Comparison of ENCODE assay signal across 8 cellular contexts in the genomic region with DNA sequence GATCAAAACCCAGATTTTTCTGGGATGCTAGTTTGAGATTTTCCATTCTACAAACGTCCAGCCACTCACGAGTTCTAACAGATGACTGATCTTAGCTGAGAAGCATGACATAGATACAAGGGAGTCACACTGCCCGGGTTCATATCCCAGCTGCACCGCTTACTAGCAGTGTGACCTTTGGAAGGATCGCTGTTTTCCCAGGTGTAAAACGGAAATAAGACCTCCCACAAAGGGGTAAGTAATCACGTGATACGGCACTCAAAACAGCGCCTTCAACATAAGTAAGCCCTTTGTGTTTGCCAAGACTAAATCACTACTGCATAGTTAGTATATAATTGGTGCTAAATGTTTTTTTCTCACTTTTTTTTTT. TPM values are rescaled to one million over a fixed set of nuclear protein-coding genes. Genes with fewer than 3 reads are reported as not detected.
A peak's percentile ranks its signal among the peaks of the same experiment; 100 is the strongest.
DNase-seq lines count a peak whose midpoint lies in the region; ATAC-seq, FAIRE-seq and TF ChIP-seq lines count a peak whose summit lies in the region.

No MANE protein-coding gene starts in this region.

- in situ Hi-C loops in Panc1 (cut with HindIII; ENCODE audit: low pct_unique_long_range_greater_than_20kb, low sequenced_read_pairs): no loop called here
- in situ Hi-C loops in K562 (cut with MboI): no loop called here

- peaks cover 34% of the 10 kb centered on the region for H3K79me2 ChIP-seq in K562 (ENCODE audit: control insufficient read depth, insufficient read depth, low read length)

- peak; percentile 44 for DNase-seq in A673 (ENCODE audit: low spot score)
- peak; percentile 69 for DNase-seq in H7
- no peak for DNase-seq in Panc1 (ENCODE audit: low read depth, low spot score)
- peak; percentile 29 to 62 (median 49) for DNase-seq in K562 (ENCODE audit: extremely low read depth in 1 of 4, low spot score in 3 of 4)
- no peak for DNase-seq in left lung
- DNase-seq in stimulated activated naive CD8-positive, alpha-beta T cell treated with anti-CD3 and anti-CD28 coated beads, Interleukin-15, Interleukin-2, amounts not matched to agents 100 U/mL and 50 U/mL, for 24 hours: peak; percentile 44
- no peak for DNase-seq in omental fat pad (ENCODE audit: low spot score)

- CTCF ChIA-PET in A673 (lab: Charles Lee) (no interaction called here), Panc1 (lab: Charles Lee) (interaction anchor here (0.7 kb wide), 1 partner anchor 788 kb away, joined by 3 read pairs; no protein-coding TSS in a partner anchor), K562 (lab: Yijun Ruan, JAX; ENCODE audit: low intra/inter-chr PET ratio) (interaction anchor here (0.6 kb wide), 1 partner anchor 121 kb away, joined by 3 read pairs; no protein-coding TSS in a partner anchor)

- no peak for TF ChIP-seq RAD21 in K562 (CRISPR knock-in tag; conservative IDR thresholded peaks at IDR 0.05 in 1 of 2, IDR thresholded peaks at IDR 0.05 in 1 of 2)

- H3K4me2 ChIP-seq in K562 (ENCODE audit: insufficient read depth, low read length): peak overlapping the region; percentile 99

- H3K9me3 ChIP-seq in A673 (ENCODE audit: low read depth, low read length, poor library complexity, severe bottlenecking) (no peaks in the 10 kb centered on the region), Panc1 (ENCODE audit: control insufficient read depth, insufficient read depth, low read depth, low read length) (no peaks in the 10 kb centered on the region), K562 (replicated peaks; ENCODE audit: control insufficient read depth, insufficient read depth, low read depth, low read length) (no peaks in the 10 kb centered on the region), left lung (no peaks in the 10 kb centered on the region)

- H3K4me3 ChIP-seq in A673 (ENCODE audit: low read depth, low read length, poor library complexity, severe bottlenecking) (peak overlapping the region; percentile 77), H7 (ENCODE audit: insufficient read depth, low read depth, low read length) (peak overlapping the region; percentile 99), Panc1 (ENCODE audit: low read depth in 2 of 2, low read length in 2 of 2) (peak overlapping the region; percentile 81 to 99), K562 (peak overlapping the region; percentile 95), left lung (peak overlapping the region; percentile 84 to 92)

- H3K27me3 ChIP-seq in A673 (replicated peaks; ENCODE audit: insufficient read depth, low read depth, low read length, poor library complexity): no peaks in the 10 kb centered on the region
- no peaks in the 10 kb centered on the region for H3K27me3 ChIP-seq in H7 (ENCODE audit: control insufficient read depth, insufficient read depth, low read length)
- H3K27me3 ChIP-seq in Panc1 (ENCODE audit: control insufficient read depth, insufficient read depth, low read length): no peaks in the 10 kb centered on the region
- H3K27me3 ChIP-seq in K562 (ENCODE audit: control insufficient read depth in 2 of 2, insufficient read depth in 2 of 2, low read length in 2 of 2): peaks cover 0 to 3% of the 10 kb centered on the region in 2 experiments; a peak in 1 of 5 replicates
- H3K27me3 ChIP-seq in left lung: no peaks in the 10 kb centered on the region

- peaks cover 11% of the 10 kb centered on the region for H3K4me1 ChIP-seq in A673 (ENCODE audit: insufficient read depth, low read length, poor library complexity, severe bottlenecking)
- H3K4me1 ChIP-seq in Panc1 (ENCODE audit: control insufficient read depth, insufficient read depth, low read length): peaks cover 6% of the 10 kb centered on the region; the same call in 1 of the 2 replicates
- peaks cover 7 to 11% of the 10 kb centered on the region in 2 experiments; a peak in 4 of 5 replicates for H3K4me1 ChIP-seq in K562 (replicated peaks in 1 of 2; ENCODE audit: control insufficient read depth in 2 of 2, insufficient read depth in 2 of 2, low read length in 2 of 2)
- peaks cover 3 to 16% of the 10 kb centered on the region in 2 donors for H3K4me1 ChIP-seq in left lung

- peak; percentile 70 for FAIRE-seq in K562 (lab: Jason Lieb, UNC)

- BruUV-seq in A673 (replicated peaks; lab: Mats Ljungman, UMichigan): no TSS peak
- BruUV-seq in Panc1 (replicated peaks; lab: Mats Ljungman, UMichigan): TSS peak; percentile 99
- BruUV-seq in K562 (replicated peaks; lab: Mats Ljungman, UMichigan): TSS peak; percentile 94

- TF ChIP-seq EP300 in K562 (IDR thresholded peaks at IDR 0.05; ENCODE audit: low read length): no peak

- WGBS in K562 (ENCODE audit: insufficient coverage, low coverage, missing lambda C conversion rate): 5% methylated on average over 9 of the region's 9 CpGs

- no peak for TF ChIP-seq CTCF in A673 (conservative IDR thresholded peaks at IDR 0.05; ENCODE audit: low read depth, low read length)
- TF ChIP-seq CTCF in Panc1 (IDR thresholded peaks at IDR 0.05): no peak
- no peak for TF ChIP-seq CTCF in K562 (IDR thresholded peaks at IDR 0.05 in 2 of 3, conservative IDR thresholded peaks at IDR 0.05 in 1 of 3; ENCODE audit: insufficient read depth in 2 of 3, low read depth in 1 of 3, low read length in 3 of 3)
- TF ChIP-seq CTCF in left lung (IDR thresholded peaks at IDR 0.05): no peak
- TF ChIP-seq CTCF in omental fat pad (IDR thresholded peaks at IDR 0.05): no peak

- peak overlapping the region; percentile 94 for H2AFZ ChIP-seq in K562 (ENCODE audit: low read depth, low read length)

- no peaks in the 10 kb centered on the region for H4K20me1 ChIP-seq in K562 (replicated peaks; ENCODE audit: control insufficient read depth, insufficient read depth, low read length)

- H3K9me1 ChIP-seq in K562 (ENCODE audit: control insufficient read depth, insufficient read depth, low read length): no peaks in the 10 kb centered on the region

- POLR2A ChIA-PET in A673 (lab: Charles Lee; ENCODE audit: low non-redundant PET) (no interaction called here), Panc1 (lab: Charles Lee) (interaction anchor here (1.0 kb wide), 1 partner anchor 9 kb away, joined by 10 read pairs; no protein-coding TSS in a partner anchor), K562 (lab: Yijun Ruan, JAX) (interaction anchor here (0.6 to 1.4 kb wide), 9 partner anchors 9 to 283 kb away, joined by 3 to 6 read pairs (median 3); no protein-coding TSS in a partner anchor)

- no peak for ATAC-seq in Panc1
- peak; percentile 61 for ATAC-seq in K562
- peak; percentile 51 for ATAC-seq in left lung
- ATAC-seq in stimulated activated naive CD8-positive, alpha-beta T cell treated with anti-CD3 and anti-CD28 coated beads, Interleukin-15, Interleukin-2, amounts not matched to agents 100 U/mL and 50 U/mL, for 24 hours: peak; percentile 53
- ATAC-seq in HG03159 (IDR thresholded peaks at IDR 0.05; ENCODE audit: unreplicated experiment): no peak
- ATAC-seq in omental fat pad (ENCODE audit: low FRiP score): no peak

- H3K36me3 ChIP-seq in A673 (ENCODE audit: insufficient read depth, low read length, poor library complexity, severe bottlenecking) (peaks cover 16% of the 10 kb centered on the region), H7 (replicated peaks; ENCODE audit: control insufficient read depth, insufficient read depth, low read length) (peaks cover 7% of the 10 kb centered on the region), Panc1 (ENCODE audit: control insufficient read depth, insufficient read depth, low read length) (peaks cover 16% of the 10 kb centered on the region), K562 (ENCODE audit: control insufficient read depth, insufficient read depth, low read length) (peaks cover 27% of the 10 kb centered on the region), left lung (peaks cover 0 to 19% of the 10 kb centered on the region in 2 donors)

- no peak for TF ChIP-seq POLR2A in K562 (conservative IDR thresholded peaks at IDR 0.05)

- H3K27ac ChIP-seq in A673 (ENCODE audit: low read depth, low read length, poor library complexity, severe bottlenecking) (peak overlapping the region; percentile 79), Panc1 (ENCODE audit: low read length) (peak overlapping the region; percentile 92), K562 (ENCODE audit: extremely low read depth, low read depth, low read length) (peak overlapping the region; percentile 84), left lung (peak overlapping the region; percentile 74 to 77)

- peak overlapping the region; percentile 1 to 86; a peak in 3 of 4 replicates for H3K9ac ChIP-seq in K562 (ENCODE audit: insufficient read depth in 1 of 2, low read depth in 2 of 2, low read length in 2 of 2)

- intact Hi-C loops in A673 (cut with micrococcal nuclease; ENCODE audit: unreplicated experiment) (no loop called here), Panc1 (cut with micrococcal nuclease; ENCODE audit: unreplicated experiment) (no loop called here), K562 (cut with micrococcal nuclease) (loop anchor here (5.0 kb wide), 1 partner anchor 77 kb away; the partner anchor contains the start of gene PRDM4), left lung (cut with DNase I) (no loop called here)

TF ChIP-seq in K562, 482 proteins besides CTCF, POLR2A, EP300 and RAD21 (continues in another document):
- no peak for TF ChIP-seq ZNF232 (CRISPR knock-in tag; IDR thresholded peaks at IDR 0.05)

RNA-seq across cellular contexts. Expression of gene PWP1, which starts 0.6 kb away (rescaled TPM):
- total RNA-seq in A673 (2021) (74.7 and 77.7 TPM in 2 replicates), Panc1 (2021; ENCODE audit: unreplicated experiment) (61.7 TPM), K562 (2014; rRNA removed) (128 and 147 TPM in 2 replicates), K562 (2014; rRNA removed; fragmentation: Illumina TruSeq; extraction: Trizol) (96.3 and 105 TPM in 2 replicates), K562 (2015; rRNA removed; fragmentation: Illumina TruSeq; extraction: Trizol) (79.9 and 82.3 TPM in 2 replicates), K562 (2021) (61.6 and 62.0 TPM in 2 replicates), left lung (10 to 100 TPM; 22.8 to 29.9 TPM), omental fat pad (100 to 1,000 TPM in 3 of 4 donors, 10 to 100 TPM in 1; 76.1 to 187 (median 113) TPM)
- total RNA-seq in H7 (2014; rRNA removed; shearing (Covaris generic)): 62.1 and 65.9 TPM in 2 replicates
- polyA plus RNA-seq in Panc1 (2012; ENCODE audit: insufficient read length): 98.8 TPM
- 53.1 and 87.3 TPM in 2 replicates for total RNA-seq in K562 (2011; cell fraction: chromatin; rRNA removed; ENCODE audit: low replicate concordance)
- 27.2 and 28.4 TPM in 2 replicates for total RNA-seq in K562 (2011; cell fraction: nucleolus; rRNA removed)
- total RNA-seq in K562 (2011; cell fraction: nucleoplasm; rRNA removed): 25.3 and 37.4 TPM in 2 replicates
- polyA plus RNA-seq in K562 (2011; rRNA removed) (74.1 and 130 TPM in 2 replicates), K562 (2014; fragmentation: Illumina TruSeq; extraction: Trizol) (93.5 and 111 TPM in 2 replicates), K562 (2014; fragmentation: Nextera tagmentation; extraction: Ambion mirVana) (100 to 1,000 TPM; 267 to 401 TPM), K562 (2014; rRNA removed) (76.7 and 78.3 TPM in 2 replicates)
- polyA plus RNA-seq in K562 (2011; cell fraction: cytosol; rRNA removed): 42.2 and 78.7 TPM in 2 replicates
- 33.2 and 39.5 TPM in 2 replicates for polyA plus RNA-seq in K562 (2011; cell fraction: nucleus; rRNA removed)
- polyA plus RNA-seq in K562 (2012): 31.2 and 61.0 TPM in 2 replicates
- 107 and 157 TPM in 2 replicates for polyA minus RNA-seq in K562 (2011; rRNA and poly(A)+ RNA removed)
- polyA minus RNA-seq in K562 (2011; cell fraction: cytosol; rRNA and poly(A)+ RNA removed): 44.9 and 48.8 TPM in 2 replicates
- 21.3 and 33.4 TPM in 2 replicates for polyA minus RNA-seq in K562 (2011; cell fraction: nucleus; rRNA and poly(A)+ RNA removed)

Comparison
In these comparisons a context has a peak if more than half of its experiments do, and no peak if none do; other contexts are left out.
1. DNase-seq: peak in A673 (single experiment), H7 (single experiment), K562 (4 of 4) and stimulated activated naive CD8-positive, alpha-beta T cell treated with anti-CD3 and anti-CD28 coated beads, Interleukin-15, Interleukin-2, amounts not matched to agents 100 U/mL and 50 U/mL, for 24 hours (single experiment); none in Panc1 (single experiment), left lung (0 of 2) and omental fat pad (single experiment).
2. ATAC-seq: peak in K562 (single experiment), left lung (single experiment) and stimulated activated naive CD8-positive, alpha-beta T cell treated with anti-CD3 and anti-CD28 coated beads, Interleukin-15, Interleukin-2, amounts not matched to agents 100 U/mL and 50 U/mL, for 24 hours (single experiment); none in Panc1 (single experiment), HG03159 (single experiment) and omental fat pad (single experiment).
3. Peak in every context shown above with its lines, with median percentiles within 50 percentile points of each other: H3K27ac ChIP-seq and H3K4me3 ChIP-seq.